Comparison of ENCODE assay signal across 2 cellular contexts in the genomic region with DNA sequence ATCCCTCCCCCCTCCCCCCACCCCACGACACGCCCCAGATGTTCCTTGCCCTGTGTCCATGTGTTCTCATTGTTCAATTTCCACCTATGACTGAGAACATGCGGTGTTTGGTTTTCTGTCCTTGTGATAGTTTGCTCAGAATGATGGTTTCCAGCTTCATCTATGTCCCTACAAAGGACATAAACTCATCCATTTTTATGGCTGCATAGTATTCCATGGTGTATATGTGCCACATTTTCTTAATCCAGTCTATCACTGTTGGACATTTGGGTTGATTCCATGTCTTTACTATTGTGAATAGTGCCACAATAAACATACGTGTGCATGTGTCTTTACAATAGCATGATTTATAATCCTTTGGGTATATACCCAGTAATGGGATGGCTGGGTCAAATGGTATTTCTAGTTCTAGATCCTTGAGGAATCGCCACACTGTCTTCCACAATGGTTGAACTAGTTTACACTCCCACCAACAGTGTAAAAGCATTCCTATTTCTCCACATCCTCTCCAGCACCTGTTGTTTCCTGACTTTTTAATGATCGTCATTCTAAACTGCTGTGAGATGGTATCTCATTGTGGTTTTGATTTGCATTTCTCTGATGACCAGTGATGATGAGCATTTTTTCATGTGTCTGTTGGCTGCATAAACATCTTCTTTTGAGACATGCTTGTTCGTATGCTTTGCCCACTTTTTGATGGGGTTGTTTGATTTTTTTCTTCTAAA.
A peak's percentile ranks its signal among the peaks of the same experiment; 100 is the strongest.
TF ChIP-seq lines count a peak whose summit lies in the region.

No MANE protein-coding gene starts in this region.

TF ChIP-seq in HEK293, 187 proteins besides CTCF, POLR2A, EP300 and RAD21 (continued from another document):
- TF ChIP-seq ZNF146 (tag by site-specific recombination; IDR thresholded peaks at IDR 0.05) (peak; percentile 88), ZNF184 (tag by site-specific recombination; IDR thresholded peaks at IDR 0.05) (peak; percentile 91), SCRT1 (tag by site-specific recombination; IDR thresholded peaks at IDR 0.05; ENCODE audit: borderline replicate concordance) (peak; percentile 44; the same call in 1 of the 2 replicates)
- TF ChIP-seq, protein P1, sequence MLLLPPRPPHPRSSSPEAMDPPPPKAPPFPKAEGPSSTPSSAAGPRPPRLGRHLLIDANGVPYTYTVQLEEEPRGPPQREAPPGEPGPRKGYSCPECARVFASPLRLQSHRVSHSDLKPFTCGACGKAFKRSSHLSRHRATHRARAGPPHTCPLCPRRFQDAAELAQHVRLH (tag by site-specific recombination; IDR thresholded peaks at IDR 0.05) = peak; percentile 62; the same call in 1 of the 2 replicates

TF ChIP-seq in K562, 482 proteins besides CTCF, POLR2A, EP300 and RAD21:
- peak; percentile 19 for TF ChIP-seq ZNF146 (CRISPR knock-in tag; IDR thresholded peaks at IDR 0.05; ENCODE audit: unreplicated experiment)
TF ChIP-seq in K562: peak in this region for 1; not testable (repeated sequence) for 481.
